In genomic region chr14:24965934-24966593, GRCh38 we compare ENCODE assay signal across 9 cellular contexts.
DNase-seq lines count a peak whose midpoint lies in the region; ATAC-seq lines count a peak whose summit lies in the region.
"Had no signal": no experiment of that assay in that cellular context is flagged by ENCODE, and none has a peak within 500 bp of the region (broad histone marks: within the 10 kb centered on the region; RNA-seq: fewer than 3 reads in every experiment).

No MANE protein-coding gene starts in this region.

- peak; percentile 96 for DNase-seq in EH (ENCODE audit: low read depth)
- DNase-seq in amniotic epithelial cell (ENCODE audit: low read depth): peak; percentile 94
- peak; percentile 38 for DNase-seq in left cardiac atrium
- no peak for DNase-seq in sciatic nerve (ENCODE audit: low spot score)
- no peak for DNase-seq in retina
- DNase-seq in NCI-H1092 treated with DMSO at 0.1 percent for 48 hours (lab: John Stamatoyannopoulos, UW): no peak
- DNase-seq: NCI-H526 had no signal

- intact Hi-C loops in left cardiac atrium (cut with DNase I): no loop called here
- intact Hi-C loops in sciatic nerve (cut with DNase I): no loop called here

- peak; percentile 53 to 96 for ATAC-seq in left cardiac atrium
- ATAC-seq in sciatic nerve: peak; percentile 93
- ATAC-seq in HG03108 (IDR thresholded peaks at IDR 0.05; ENCODE audit: unreplicated experiment): no peak
- no peak for ATAC-seq in GM21515 (IDR thresholded peaks at IDR 0.05; ENCODE audit: unreplicated experiment)

Comparison
In these comparisons a context has a peak if more than half of its experiments do, and no peak if none do; other contexts are left out.
1. DNase-seq: peak in EH (single experiment), amniotic epithelial cell (single experiment) and left cardiac atrium (single experiment); none in sciatic nerve (single experiment), retina (single experiment) and NCI-H1092 treated with DMSO at 0.1 percent for 48 hours (single experiment).
2. ATAC-seq: peak in left cardiac atrium (2 of 2) and sciatic nerve (single experiment); none in HG03108 (single experiment) and GM21515 (single experiment).